In the genomic region with DNA sequence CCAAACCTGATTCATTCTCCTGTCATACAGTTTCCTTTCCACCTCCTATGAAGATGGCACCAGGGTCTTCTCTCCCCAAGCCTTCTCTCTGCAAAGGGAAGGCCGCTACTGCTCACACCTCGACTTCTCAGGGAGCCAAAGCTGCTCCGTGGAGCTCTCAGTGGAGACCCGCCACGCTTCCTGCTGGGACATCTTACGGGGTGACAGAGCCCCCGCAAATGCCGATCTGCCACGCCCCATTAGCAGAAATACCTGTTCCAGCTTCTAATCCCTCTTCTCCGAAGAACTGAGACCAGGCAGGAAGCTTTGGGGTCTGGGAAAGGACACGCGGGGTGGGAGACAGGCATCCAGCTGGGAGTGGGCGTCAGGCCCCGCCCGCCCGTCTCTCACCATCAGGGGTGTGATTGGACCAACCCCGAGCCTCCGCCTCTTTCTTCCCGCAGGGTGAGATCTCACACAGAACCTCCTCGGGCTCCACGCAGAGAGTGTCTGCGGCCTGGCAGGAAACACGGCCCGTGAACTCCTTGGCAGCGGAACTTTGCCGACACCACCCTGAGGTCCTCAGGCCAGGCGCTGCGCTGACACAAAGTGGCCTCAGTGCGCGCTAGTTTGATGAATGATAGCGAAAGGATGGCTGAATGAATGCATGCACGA, we compare ENCODE assay signal across 2 cellular contexts.
TF ChIP-seq lines count a peak whose summit lies in the region.

No MANE protein-coding gene starts in this region.

TF ChIP-seq in GM23338, 12 proteins besides CTCF, POLR2A, EP300 and RAD21 (continues in another document):
- TF ChIP-seq ZNF114 (CRISPR knock-in tag; IDR thresholded peaks at IDR 0.05) (no peak), ZNF331 (CRISPR knock-in tag; IDR thresholded peaks at IDR 0.05; ENCODE audit: low read depth) (no peak), NANOG (IDR thresholded peaks at IDR 0.05; ENCODE audit: borderline replicate concordance) (no peak), EZH2 (IDR thresholded peaks at IDR 0.05; ENCODE audit: low read depth, unreplicated experiment) (no peak), CREB1 (CRISPR knock-in tag; IDR thresholded peaks at IDR 0.05; ENCODE audit: low read depth) (no peak), JUNB (IDR thresholded peaks at IDR 0.05; ENCODE audit: unreplicated experiment) (no peak), STAT1 (IDR thresholded peaks at IDR 0.05; ENCODE audit: unreplicated experiment) (no peak), POLR2AphosphoS5 (IDR thresholded peaks at IDR 0.05; ENCODE audit: low read depth) (no peak), EZH2phosphoT487 (IDR thresholded peaks at IDR 0.05; ENCODE audit: unreplicated experiment) (no peak)
- TF ChIP-seq, protein P1, sequence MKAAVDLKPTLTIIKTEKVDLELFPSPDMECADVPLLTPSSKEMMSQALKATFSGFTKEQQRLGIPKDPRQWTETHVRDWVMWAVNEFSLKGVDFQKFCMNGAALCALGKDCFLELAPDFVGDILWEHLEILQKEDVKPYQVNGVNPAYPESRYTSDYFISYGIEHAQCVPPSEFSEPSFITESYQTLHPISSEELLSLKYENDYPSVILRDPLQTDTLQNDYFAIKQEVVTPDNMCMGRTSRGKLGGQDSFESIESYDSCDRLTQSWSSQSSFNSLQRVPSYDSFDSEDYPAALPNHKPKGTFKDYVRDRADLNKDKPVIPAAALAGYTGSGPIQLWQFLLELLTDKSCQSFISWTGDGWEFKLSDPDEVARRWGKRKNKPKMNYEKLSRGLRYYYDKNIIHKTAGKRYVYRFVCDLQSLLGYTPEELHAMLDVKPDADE (IDR thresholded peaks at IDR 0.05), result no peak
- TF ChIP-seq, protein P2, sequence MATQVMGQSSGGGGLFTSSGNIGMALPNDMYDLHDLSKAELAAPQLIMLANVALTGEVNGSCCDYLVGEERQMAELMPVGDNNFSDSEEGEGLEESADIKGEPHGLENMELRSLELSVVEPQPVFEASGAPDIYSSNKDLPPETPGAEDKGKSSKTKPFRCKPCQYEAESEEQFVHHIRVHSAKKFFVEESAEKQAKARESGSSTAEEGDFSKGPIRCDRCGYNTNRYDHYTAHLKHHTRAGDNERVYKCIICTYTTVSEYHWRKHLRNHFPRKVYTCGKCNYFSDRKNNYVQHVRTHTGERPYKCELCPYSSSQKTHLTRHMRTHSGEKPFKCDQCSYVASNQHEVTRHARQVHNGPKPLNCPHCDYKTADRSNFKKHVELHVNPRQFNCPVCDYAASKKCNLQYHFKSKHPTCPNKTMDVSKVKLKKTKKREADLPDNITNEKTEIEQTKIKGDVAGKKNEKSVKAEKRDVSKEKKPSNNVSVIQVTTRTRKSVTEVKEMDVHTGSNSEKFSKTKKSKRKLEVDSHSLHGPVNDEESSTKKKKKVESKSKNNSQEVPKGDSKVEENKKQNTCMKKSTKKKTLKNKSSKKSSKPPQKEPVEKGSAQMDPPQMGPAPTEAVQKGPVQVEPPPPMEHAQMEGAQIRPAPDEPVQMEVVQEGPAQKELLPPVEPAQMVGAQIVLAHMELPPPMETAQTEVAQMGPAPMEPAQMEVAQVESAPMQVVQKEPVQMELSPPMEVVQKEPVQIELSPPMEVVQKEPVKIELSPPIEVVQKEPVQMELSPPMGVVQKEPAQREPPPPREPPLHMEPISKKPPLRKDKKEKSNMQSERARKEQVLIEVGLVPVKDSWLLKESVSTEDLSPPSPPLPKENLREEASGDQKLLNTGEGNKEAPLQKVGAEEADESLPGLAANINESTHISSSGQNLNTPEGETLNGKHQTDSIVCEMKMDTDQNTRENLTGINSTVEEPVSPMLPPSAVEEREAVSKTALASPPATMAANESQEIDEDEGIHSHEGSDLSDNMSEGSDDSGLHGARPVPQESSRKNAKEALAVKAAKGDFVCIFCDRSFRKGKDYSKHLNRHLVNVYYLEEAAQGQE (IDR thresholded peaks at IDR 0.05; ENCODE audit: unreplicated experiment), result no peak

TF ChIP-seq in K562, 482 proteins besides CTCF, POLR2A, EP300 and RAD21:
- TF ChIP-seq SMAD2 (IDR thresholded peaks at IDR 0.05; ENCODE audit: low read depth, low read length), result no peak
- no peak for TF ChIP-seq IFI16 (CRISPR knock-in tag; IDR thresholded peaks at IDR 0.05)
- no peak for TF ChIP-seq PHF20 (IDR thresholded peaks at IDR 0.05; ENCODE audit: partially characterized antibody)
- TF ChIP-seq SAFB (IDR thresholded peaks at IDR 0.05; ENCODE audit: borderline replicate concordance, low read depth, low read length), result no peak
- no peak for TF ChIP-seq MXI1 (IDR thresholded peaks at IDR 0.05; ENCODE audit: low read depth, low read length)
- TF ChIP-seq PYGO2 (tag; IDR thresholded peaks at IDR 0.05), result no peak
- no peak for TF ChIP-seq ZFPM2 (CRISPR knock-in tag; IDR thresholded peaks at IDR 0.05)
- no peak for TF ChIP-seq CREM (IDR thresholded peaks at IDR 0.05; ENCODE audit: low read depth)
- TF ChIP-seq RBM17 (IDR thresholded peaks at IDR 0.05; ENCODE audit: borderline replicate concordance, low read depth, low read length), result no peak
- TF ChIP-seq ZKSCAN1 (IDR thresholded peaks at IDR 0.05; ENCODE audit: low read depth, low read length), result peak; percentile 73
- TF ChIP-seq EGR1 (conservative IDR thresholded peaks at IDR 0.05), result 0 out of 2 replicates have a peak, but pooled peaks have one; percentile 9
- TF ChIP-seq, protein P3, sequence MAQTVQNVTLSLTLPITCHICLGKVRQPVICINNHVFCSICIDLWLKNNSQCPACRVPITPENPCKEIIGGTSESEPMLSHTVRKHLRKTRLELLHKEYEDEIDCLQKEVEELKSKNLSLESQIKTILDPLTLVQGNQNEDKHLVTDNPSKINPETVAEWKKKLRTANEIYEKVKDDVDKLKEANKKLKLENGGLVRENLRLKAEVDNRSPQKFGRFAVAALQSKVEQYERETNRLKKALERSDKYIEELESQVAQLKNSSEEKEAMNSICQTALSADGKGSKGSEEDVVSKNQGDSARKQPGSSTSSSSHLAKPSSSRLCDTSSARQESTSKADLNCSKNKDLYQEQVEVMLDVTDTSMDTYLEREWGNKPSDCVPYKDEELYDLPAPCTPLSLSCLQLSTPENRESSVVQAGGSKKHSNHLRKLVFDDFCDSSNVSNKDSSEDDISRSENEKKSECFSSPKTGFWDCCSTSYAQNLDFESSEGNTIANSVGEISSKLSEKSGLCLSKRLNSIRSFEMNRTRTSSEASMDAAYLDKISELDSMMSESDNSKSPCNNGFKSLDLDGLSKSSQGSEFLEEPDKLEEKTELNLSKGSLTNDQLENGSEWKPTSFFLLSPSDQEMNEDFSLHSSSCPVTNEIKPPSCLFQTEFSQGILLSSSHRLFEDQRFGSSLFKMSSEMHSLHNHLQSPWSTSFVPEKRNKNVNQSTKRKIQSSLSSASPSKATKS (CRISPR knock-in tag; IDR thresholded peaks at IDR 0.05), result no peak
- TF ChIP-seq, protein P4, sequence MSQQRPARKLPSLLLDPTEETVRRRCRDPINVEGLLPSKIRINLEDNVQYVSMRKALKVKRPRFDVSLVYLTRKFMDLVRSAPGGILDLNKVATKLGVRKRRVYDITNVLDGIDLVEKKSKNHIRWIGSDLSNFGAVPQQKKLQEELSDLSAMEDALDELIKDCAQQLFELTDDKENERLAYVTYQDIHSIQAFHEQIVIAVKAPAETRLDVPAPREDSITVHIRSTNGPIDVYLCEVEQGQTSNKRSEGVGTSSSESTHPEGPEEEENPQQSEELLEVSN (IDR thresholded peaks at IDR 0.05; ENCODE audit: borderline replicate concordance in 1 of 2, extremely low read depth in 1 of 2, insufficient read depth in 1 of 2, insufficient read length in 1 of 2, low read depth in 1 of 2, low read length in 1 of 2, poor library complexity in 1 of 2, severe bottlenecking in 1 of 2), result no peak
- no peak for TF ChIP-seq NCOR1 (IDR thresholded peaks at IDR 0.05)
- no peak for TF ChIP-seq NR2C1 (IDR thresholded peaks at IDR 0.05)
- no peak for TF ChIP-seq NR2C1 (tag; IDR thresholded peaks at IDR 0.05)
- TF ChIP-seq, protein P5, sequence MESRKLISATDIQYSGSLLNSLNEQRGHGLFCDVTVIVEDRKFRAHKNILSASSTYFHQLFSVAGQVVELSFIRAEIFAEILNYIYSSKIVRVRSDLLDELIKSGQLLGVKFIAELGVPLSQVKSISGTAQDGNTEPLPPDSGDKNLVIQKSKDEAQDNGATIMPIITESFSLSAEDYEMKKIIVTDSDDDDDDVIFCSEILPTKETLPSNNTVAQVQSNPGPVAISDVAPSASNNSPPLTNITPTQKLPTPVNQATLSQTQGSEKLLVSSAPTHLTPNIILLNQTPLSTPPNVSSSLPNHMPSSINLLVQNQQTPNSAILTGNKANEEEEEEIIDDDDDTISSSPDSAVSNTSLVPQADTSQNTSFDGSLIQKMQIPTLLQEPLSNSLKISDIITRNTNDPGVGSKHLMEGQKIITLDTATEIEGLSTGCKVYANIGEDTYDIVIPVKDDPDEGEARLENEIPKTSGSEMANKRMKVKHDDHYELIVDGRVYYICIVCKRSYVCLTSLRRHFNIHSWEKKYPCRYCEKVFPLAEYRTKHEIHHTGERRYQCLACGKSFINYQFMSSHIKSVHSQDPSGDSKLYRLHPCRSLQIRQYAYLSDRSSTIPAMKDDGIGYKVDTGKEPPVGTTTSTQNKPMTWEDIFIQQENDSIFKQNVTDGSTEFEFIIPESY (CRISPR knock-in tag; IDR thresholded peaks at IDR 0.05), result 0 out of 2 replicates have a peak, but pooled peaks have one; percentile 35
- no peak for TF ChIP-seq NFYB (IDR thresholded peaks at IDR 0.05; ENCODE audit: extremely low read depth, insufficient read length)
- TF ChIP-seq SRSF1 (IDR thresholded peaks at IDR 0.05; ENCODE audit: low read depth, low read length), result no peak
- TF ChIP-seq SIN3B (IDR thresholded peaks at IDR 0.05; ENCODE audit: low read depth), result no peak
